ENCODE assay signal across 27 cellular contexts in genomic region chr15:61726166-61726565, GRCh38.
"Had no signal": no experiment of that assay in that cellular context is flagged by ENCODE, and none has a peak within 500 bp of the region (broad histone marks: within the 10 kb centered on the region; RNA-seq: fewer than 3 reads in every experiment).

No MANE protein-coding gene starts in this region.

- H3K4me1 Mint-ChIP-seq: stimulated activated effector memory CD8-positive, alpha-beta T cell treated with anti-CD3 and anti-CD28 coated beads, Interleukin-12 subunit alpha, Interleukin-12 subunit beta, amount 100 ng/mL, for 72 hours; stimulated activated memory B cell treated with anti-CD40 and anti-IgM and Interleukin-4, amounts not matched to agents 10 μg/mL and 1 μg/mL and 100 μg/mL, for 72 hours; stimulated activated naive B cell treated with anti-CD40 and anti-IgM and Interleukin-4, amounts not matched to agents 10 μg/mL and 1 μg/mL and 100 μg/mL, for 72 hours; stimulated activated naive CD8-positive, alpha-beta T cell treated with anti-CD3 and anti-CD28 coated beads, Interleukin-15, amount 100 ng/mL, for 72 hours had no signal

- H3K36me3 ChIP-seq: stomach, suprapubic skin, thoracic aorta, thyroid gland, tibial artery, tibial nerve, transverse colon, upper lobe of left lung, upper lobe of right lung, vagina had no signal

- H3K27me3 ChIP-seq: suprapubic skin, testis, thyroid gland, tibial artery, tibial nerve, transverse colon, upper lobe of left lung, vagina had no signal

- H3K4me3 Mint-ChIP-seq: stimulated activated effector memory CD8-positive, alpha-beta T cell treated with anti-CD3 and anti-CD28 coated beads, Interleukin-12 subunit alpha, Interleukin-12 subunit beta, amount 100 ng/mL, for 72 hours; stimulated activated memory B cell treated with anti-CD40 and anti-IgM and Interleukin-4, amounts not matched to agents 10 μg/mL and 1 μg/mL and 100 μg/mL, for 72 hours; stimulated activated naive B cell treated with anti-CD40 and anti-IgM and Interleukin-4, amounts not matched to agents 10 μg/mL and 1 μg/mL and 100 μg/mL, for 72 hours; stimulated activated naive CD8-positive, alpha-beta T cell treated with anti-CD3 and anti-CD28 coated beads, Interleukin-15, amount 100 ng/mL, for 72 hours; stimulated activated naive CD8-positive, alpha-beta T cell treated with anti-CD3 and anti-CD28 coated beads, Interleukin-15, Interleukin-2, amounts not matched to agents 100 ng/mL and 50 ng/mL, for 24 hours; type B pancreatic cell had no signal

- H3K27ac ChIP-seq: stomach, suprapubic skin, testis, thoracic aorta, thyroid gland, tibial artery, tibial nerve, transverse colon, upper lobe of left lung, upper lobe of right lung, vagina had no signal

- DNase-seq: stimulated activated CD4-positive, alpha-beta T cell treated with anti-CD3 and anti-CD28 coated beads, Interleukin-2, amount 100 ng/mL, for 48 hours; stimulated activated CD4-positive, alpha-beta T cell treated with anti-CD3 and anti-CD28 coated beads, Interleukin-4, amount 100 ng/mL, for 1 hour; stimulated activated CD4-positive, alpha-beta T cell treated with anti-CD3 and anti-CD28 coated beads, Interleukin-4, amount 100 ng/mL, for 24 hours; stimulated activated CD4-positive, alpha-beta T cell treated with anti-CD3 and anti-CD28 coated beads, Interleukin-4, amount 100 ng/mL, for 4 hours; stimulated activated CD8-positive, alpha-beta memory T cell treated with anti-CD3 and anti-CD28 coated beads, Interleukin-4, amount 100 ng/mL, for 48 hours; stimulated activated naive B cell treated with anti-CD40 and anti-IgM and Interleukin-4, amounts not matched to agents 10 μg/mL and 1 μg/mL and 100 μg/mL, for 72 hours; stimulated activated naive CD4-positive, alpha-beta T cell; stimulated activated naive CD4-positive, alpha-beta T cell treated with Interleukin-2 at 50 U/mL for 16 hours; stimulated activated naive CD8-positive, alpha-beta T cell treated with anti-CD3 and anti-CD28 coated beads, Interleukin-15, amount 100 ng/mL, for 72 hours; stimulated activated naive CD8-positive, alpha-beta T cell treated with anti-CD3 and anti-CD28 coated beads, Interleukin-15, Interleukin-2, amounts not matched to agents 100 U/mL and 50 U/mL, for 24 hours; stomach; substantia nigra; testis; thyroid gland; tibial artery; transverse colon; trophoblast cell; upper lobe of left lung; upper lobe of right lung had no signal

- H3K27ac Mint-ChIP-seq: stimulated activated effector memory CD8-positive, alpha-beta T cell treated with anti-CD3 and anti-CD28 coated beads, Interleukin-12 subunit alpha, Interleukin-12 subunit beta, amount 100 ng/mL, for 72 hours; stimulated activated memory B cell treated with anti-CD40 and anti-IgM and Interleukin-4, amounts not matched to agents 10 μg/mL and 1 μg/mL and 100 μg/mL, for 72 hours; stimulated activated naive B cell treated with anti-CD40 and anti-IgM and Interleukin-4, amounts not matched to agents 10 μg/mL and 1 μg/mL and 100 μg/mL, for 72 hours; stimulated activated naive CD8-positive, alpha-beta T cell treated with anti-CD3 and anti-CD28 coated beads, Interleukin-15, amount 100 ng/mL, for 72 hours; stimulated activated naive CD8-positive, alpha-beta T cell treated with anti-CD3 and anti-CD28 coated beads, Interleukin-15, Interleukin-2, amounts not matched to agents 100 ng/mL and 50 ng/mL, for 24 hours; type B pancreatic cell had no signal

- H3K9me3 ChIP-seq: stomach, suprapubic skin, testis, thoracic aorta, thyroid gland, tibial artery, tibial nerve, transverse colon, upper lobe of left lung, upper lobe of right lung, vagina had no signal

- H3K36me3 Mint-ChIP-seq: stimulated activated effector memory CD8-positive, alpha-beta T cell treated with anti-CD3 and anti-CD28 coated beads, Interleukin-12 subunit alpha, Interleukin-12 subunit beta, amount 100 ng/mL, for 72 hours; stimulated activated memory B cell treated with anti-CD40 and anti-IgM and Interleukin-4, amounts not matched to agents 10 μg/mL and 1 μg/mL and 100 μg/mL, for 72 hours; stimulated activated naive B cell treated with anti-CD40 and anti-IgM and Interleukin-4, amounts not matched to agents 10 μg/mL and 1 μg/mL and 100 μg/mL, for 72 hours; type B pancreatic cell had no signal

- H3K4me3 ChIP-seq: stomach, suprapubic skin, testis, thoracic aorta, thyroid gland, tibial artery, tibial nerve, transverse colon, upper lobe of left lung, upper lobe of right lung, vagina had no signal

- H3K9me3 Mint-ChIP-seq: stimulated activated effector memory CD8-positive, alpha-beta T cell treated with anti-CD3 and anti-CD28 coated beads, Interleukin-12 subunit alpha, Interleukin-12 subunit beta, amount 100 ng/mL, for 72 hours; stimulated activated memory B cell treated with anti-CD40 and anti-IgM and Interleukin-4, amounts not matched to agents 10 μg/mL and 1 μg/mL and 100 μg/mL, for 72 hours; stimulated activated naive B cell treated with anti-CD40 and anti-IgM and Interleukin-4, amounts not matched to agents 10 μg/mL and 1 μg/mL and 100 μg/mL, for 72 hours; stimulated activated naive CD8-positive, alpha-beta T cell treated with anti-CD3 and anti-CD28 coated beads, Interleukin-15, amount 100 ng/mL, for 72 hours; stimulated activated naive CD8-positive, alpha-beta T cell treated with anti-CD3 and anti-CD28 coated beads, Interleukin-15, Interleukin-2, amounts not matched to agents 100 ng/mL and 50 ng/mL, for 24 hours; type B pancreatic cell had no signal

- H3K4me1 ChIP-seq: stomach, suprapubic skin, tibial artery, transverse colon, upper lobe of left lung, upper lobe of right lung had no signal
